ENCODE assay signal across 3 cellular contexts in genomic region chr10:34113504-34114225, GRCh38.
A peak's percentile ranks its signal among the peaks of the same experiment; 100 is the strongest.
TF ChIP-seq lines count a peak whose summit lies in the region.

No MANE protein-coding gene starts in this region.

TF ChIP-seq in HCT116, 20 proteins besides CTCF, POLR2A, EP300 and RAD21 (continues in another document):
- TF ChIP-seq, protein P1, sequence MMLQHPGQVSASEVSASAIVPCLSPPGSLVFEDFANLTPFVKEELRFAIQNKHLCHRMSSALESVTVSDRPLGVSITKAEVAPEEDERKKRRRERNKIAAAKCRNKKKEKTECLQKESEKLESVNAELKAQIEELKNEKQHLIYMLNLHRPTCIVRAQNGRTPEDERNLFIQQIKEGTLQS (IDR thresholded peaks at IDR 0.05): no peak
- no peak for TF ChIP-seq EGR1 (IDR thresholded peaks at IDR 0.05; ENCODE audit: low read depth)
- TF ChIP-seq SIN3A (IDR thresholded peaks at IDR 0.05; ENCODE audit: low read depth): no peak
- no peak for TF ChIP-seq SP1 (IDR thresholded peaks at IDR 0.05; ENCODE audit: low read depth)
- no peak for TF ChIP-seq YY1 (IDR thresholded peaks at IDR 0.05; ENCODE audit: extremely low read depth, insufficient replicate concordance, low read depth, low read length)
- no peak for TF ChIP-seq TCF7L2 (IDR thresholded peaks at IDR 0.05; ENCODE audit: borderline replicate concordance, extremely low read depth, insufficient read depth, insufficient read length)
- no peak for TF ChIP-seq ZFX (IDR thresholded peaks at IDR 0.05)
- TF ChIP-seq, protein P2, sequence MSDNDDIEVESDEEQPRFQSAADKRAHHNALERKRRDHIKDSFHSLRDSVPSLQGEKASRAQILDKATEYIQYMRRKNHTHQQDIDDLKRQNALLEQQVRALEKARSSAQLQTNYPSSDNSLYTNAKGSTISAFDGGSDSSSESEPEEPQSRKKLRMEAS (IDR thresholded peaks at IDR 0.05): no peak
- TF ChIP-seq CBX3 (IDR thresholded peaks at IDR 0.05; ENCODE audit: low read depth): no peak
- TF ChIP-seq ZBTB33 (IDR thresholded peaks at IDR 0.05; ENCODE audit: extremely low read depth, insufficient replicate concordance, low read length): no peak
- no peak for TF ChIP-seq CEBPB (IDR thresholded peaks at IDR 0.05; ENCODE audit: low read depth)
- TF ChIP-seq EZH2 (IDR thresholded peaks at IDR 0.05): no peak
- no peak for TF ChIP-seq ZNF274 (IDR thresholded peaks at IDR 0.05; ENCODE audit: low read depth, low read length)
- TF ChIP-seq POLR2AphosphoS5 (IDR thresholded peaks at IDR 0.05; ENCODE audit: low read depth, low read length): no peak
- TF ChIP-seq EZH2phosphoT487 (IDR thresholded peaks at IDR 0.05; ENCODE audit: borderline replicate concordance): no peak
- no peak for TF ChIP-seq SRF (IDR thresholded peaks at IDR 0.05; ENCODE audit: low read depth)
- no peak for TF ChIP-seq REST (IDR thresholded peaks at IDR 0.05; ENCODE audit: low read depth)

TF ChIP-seq in K562, 482 proteins besides CTCF, POLR2A, EP300 and RAD21:
- TF ChIP-seq MCM7 (IDR thresholded peaks at IDR 0.05) (no peak), ZNF263 (CRISPR knock-in tag; IDR thresholded peaks at IDR 0.05; ENCODE audit: borderline replicate concordance) (peak; percentile 76), ILF3 (IDR thresholded peaks at IDR 0.05; ENCODE audit: borderline replicate concordance) (no peak)
TF ChIP-seq in K562: peak in this region for 1.

TF ChIP-seq in SK-N-SH treated with all-trans-retinoic acid at 6 μM for 48 hours, 23 proteins besides CTCF, POLR2A, EP300 and RAD21:
- TF ChIP-seq CSDC2 (CRISPR knock-in tag; IDR thresholded peaks at IDR 0.05) (no peak), BACH2 (CRISPR knock-in tag; IDR thresholded peaks at IDR 0.05; ENCODE audit: borderline replicate concordance) (no peak), ARNTL (CRISPR knock-in tag; IDR thresholded peaks at IDR 0.05; ENCODE audit: borderline replicate concordance, low read depth) (no peak), OSR1 (CRISPR knock-in tag; IDR thresholded peaks at IDR 0.05) (no peak), TOX (CRISPR knock-in tag; IDR thresholded peaks at IDR 0.05; ENCODE audit: borderline replicate concordance) (no peak), TSHZ2 (CRISPR knock-in tag; IDR thresholded peaks at IDR 0.05) (no peak), ESRRG (CRISPR knock-in tag; IDR thresholded peaks at IDR 0.05) (no peak), PPARA (CRISPR knock-in tag; IDR thresholded peaks at IDR 0.05; ENCODE audit: borderline replicate concordance) (no peak), ZNF8 (CRISPR knock-in tag; IDR thresholded peaks at IDR 0.05) (no peak), PATZ1 (CRISPR knock-in tag; IDR thresholded peaks at IDR 0.05; ENCODE audit: borderline replicate concordance) (no peak), RARB (CRISPR knock-in tag; IDR thresholded peaks at IDR 0.05) (no peak), ZFP3 (CRISPR knock-in tag; IDR thresholded peaks at IDR 0.05) (no peak), ZC3H10 (CRISPR knock-in tag; IDR thresholded peaks at IDR 0.05) (no peak), GLIS3 (CRISPR knock-in tag; IDR thresholded peaks at IDR 0.05) (no peak)
- TF ChIP-seq, protein P3, sequence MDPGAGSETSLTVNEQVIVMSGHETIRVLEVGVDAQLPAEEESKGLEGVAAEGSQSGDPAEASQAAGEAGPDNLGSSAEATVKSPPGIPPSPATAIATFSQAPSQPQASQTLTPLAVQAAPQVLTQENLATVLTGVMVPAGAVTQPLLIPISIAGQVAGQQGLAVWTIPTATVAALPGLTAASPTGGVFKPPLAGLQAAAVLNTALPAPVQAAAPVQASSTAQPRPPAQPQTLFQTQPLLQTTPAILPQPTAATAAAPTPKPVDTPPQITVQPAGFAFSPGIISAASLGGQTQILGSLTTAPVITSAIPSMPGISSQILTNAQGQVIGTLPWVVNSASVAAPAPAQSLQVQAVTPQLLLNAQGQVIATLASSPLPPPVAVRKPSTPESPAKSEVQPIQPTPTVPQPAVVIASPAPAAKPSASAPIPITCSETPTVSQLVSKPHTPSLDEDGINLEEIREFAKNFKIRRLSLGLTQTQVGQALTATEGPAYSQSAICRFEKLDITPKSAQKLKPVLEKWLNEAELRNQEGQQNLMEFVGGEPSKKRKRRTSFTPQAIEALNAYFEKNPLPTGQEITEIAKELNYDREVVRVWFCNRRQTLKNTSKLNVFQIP (CRISPR knock-in tag; IDR thresholded peaks at IDR 0.05; ENCODE audit: borderline replicate concordance, low read depth): no peak
